9 cellular contexts compared by ENCODE assay signal in genomic region chr14:95500772-95501401, GRCh38. TPM values are rescaled to one million over a fixed set of nuclear protein-coding genes. Genes with fewer than 3 reads are reported as not detected.
DNase-seq lines count a peak whose midpoint lies in the region; ATAC-seq, FAIRE-seq and TF ChIP-seq lines count a peak whose summit lies in the region.
"Had no signal": no experiment of that assay in that cellular context is flagged by ENCODE, and none has a peak within 500 bp of the region (broad histone marks: within the 10 kb centered on the region; RNA-seq: fewer than 3 reads in every experiment).

No MANE protein-coding gene starts in this region.

- TF ChIP-seq CTCF in cardiac muscle cell (IDR thresholded peaks at IDR 0.05; ENCODE audit: low read depth, low read length): no peak
- TF ChIP-seq CTCF in GM13976 (IDR thresholded peaks at IDR 0.05; ENCODE audit: borderline replicate concordance, control extremely low read depth, extremely low read depth, insufficient read depth, missing control alignments): no peak

- CTCF ChIA-PET in activated naive CD4-positive, alpha-beta T cell treated with anti-CD3 and anti-CD28 coated beads for 36 hours (lab: Charles Lee): interaction anchor here (1.1 kb wide), 1 partner anchor 59 kb away, joined by 4 read pairs; no protein-coding TSS in a partner anchor

- no peaks in the 10 kb centered on the region for H3K9me3 Mint-ChIP-seq in activated T-helper 17 cell treated with anti-CD3 and anti-CD28 coated beads, Interleukin-2, amount 50 U/mL, for 72 hours
- no peaks in the 10 kb centered on the region for H3K9me3 Mint-ChIP-seq in stimulated activated effector memory CD8-positive, alpha-beta T cell treated with anti-CD3 and anti-CD28 coated beads, Interleukin-12 subunit alpha, Interleukin-12 subunit beta, amount 100 ng/mL, for 72 hours
- no peaks in the 10 kb centered on the region for H3K9me3 Mint-ChIP-seq in activated naive CD4-positive, alpha-beta T cell treated with anti-CD3 and anti-CD28 coated beads for 36 hours

- H3K4me1 ChIP-seq in cardiac muscle cell (ENCODE audit: low read depth): peaks cover 28% of the 10 kb centered on the region

- H3K4me1 Mint-ChIP-seq in activated T-helper 17 cell treated with anti-CD3 and anti-CD28 coated beads, Interleukin-2, amount 50 U/mL, for 72 hours: peaks cover 53% of the 10 kb centered on the region
- H3K4me1 Mint-ChIP-seq in stimulated activated effector memory CD8-positive, alpha-beta T cell treated with anti-CD3 and anti-CD28 coated beads, Interleukin-12 subunit alpha, Interleukin-12 subunit beta, amount 100 ng/mL, for 72 hours: peaks cover 88% of the 10 kb centered on the region
- H3K4me1 Mint-ChIP-seq in activated naive CD4-positive, alpha-beta T cell treated with anti-CD3 and anti-CD28 coated beads for 36 hours (ENCODE audit: low read depth): peaks cover 55% of the 10 kb centered on the region

- no peak overlapping the region for H3K4me3 ChIP-seq in cardiac muscle cell

- no peak for ATAC-seq in activated T-helper 17 cell treated with anti-CD3 and anti-CD28 coated beads, Interleukin-2, amount 50 U/mL, for 72 hours (replicated peaks)
- no peak for ATAC-seq in stimulated activated effector memory CD8-positive, alpha-beta T cell treated with anti-CD3 and anti-CD28 coated beads, Interleukin-12 subunit alpha, Interleukin-12 subunit beta, amount 100 ng/mL, for 72 hours
- no peak for ATAC-seq in GM18861 (IDR thresholded peaks at IDR 0.05; ENCODE audit: unreplicated experiment)
- ATAC-seq: esophagus mucosa had no signal

- peak overlapping the region; percentile 35 for H3K4me3 Mint-ChIP-seq in activated T-helper 17 cell treated with anti-CD3 and anti-CD28 coated beads, Interleukin-2, amount 50 U/mL, for 72 hours
- H3K4me3 Mint-ChIP-seq in stimulated activated effector memory CD8-positive, alpha-beta T cell treated with anti-CD3 and anti-CD28 coated beads, Interleukin-12 subunit alpha, Interleukin-12 subunit beta, amount 100 ng/mL, for 72 hours: peak overlapping the region; percentile 9
- H3K4me3 Mint-ChIP-seq in activated naive CD4-positive, alpha-beta T cell treated with anti-CD3 and anti-CD28 coated beads for 36 hours: no peak overlapping the region

- H3K36me3 ChIP-seq in cardiac muscle cell: no peaks in the 10 kb centered on the region

- no peaks in the 10 kb centered on the region for H3K27me3 Mint-ChIP-seq in activated T-helper 17 cell treated with anti-CD3 and anti-CD28 coated beads, Interleukin-2, amount 50 U/mL, for 72 hours
- no peaks in the 10 kb centered on the region for H3K27me3 Mint-ChIP-seq in activated naive CD4-positive, alpha-beta T cell treated with anti-CD3 and anti-CD28 coated beads for 36 hours (ENCODE audit: low read depth)

- DNase-seq in GM04504 (ENCODE audit: low read depth): peak; percentile 77
- peak in 1 of 2 donors; percentile 79 for DNase-seq in cardiac muscle cell (ENCODE audit: low read depth in 1 of 2, low spot score in 1 of 2)
- no peak for DNase-seq in stimulated activated effector memory CD8-positive, alpha-beta T cell treated with anti-CD3 and anti-CD28 coated beads, Interleukin-12 subunit alpha, Interleukin-12 subunit beta, amount 100 ng/mL, for 72 hours (ENCODE audit: low spot score in 2 of 2)
- DNase-seq in GM13976 (ENCODE audit: low spot score): no peak
- DNase-seq in activated naive CD4-positive, alpha-beta T cell treated with anti-CD3 and anti-CD28 coated beads for 36 hours: no peak
- DNase-seq in GM12891 (ENCODE audit: insufficient read length, low spot score): no peak

- no peaks in the 10 kb centered on the region for H3K9me3 ChIP-seq in cardiac muscle cell (ENCODE audit: low read depth)

- in situ Hi-C loops in GM13976 (cut with MboI; ENCODE audit: low sequenced_read_pairs, unreplicated experiment): no loop called here

- intact Hi-C loops in activated naive CD4-positive, alpha-beta T cell treated with anti-CD3 and anti-CD28 coated beads for 36 hours (cut with micrococcal nuclease): no loop called here

- H3K27ac ChIP-seq in cardiac muscle cell: peak overlapping the region; percentile 50

- peak overlapping the region; percentile 49 for H3K27ac Mint-ChIP-seq in activated T-helper 17 cell treated with anti-CD3 and anti-CD28 coated beads, Interleukin-2, amount 50 U/mL, for 72 hours
- H3K27ac Mint-ChIP-seq in stimulated activated effector memory CD8-positive, alpha-beta T cell treated with anti-CD3 and anti-CD28 coated beads, Interleukin-12 subunit alpha, Interleukin-12 subunit beta, amount 100 ng/mL, for 72 hours: peak overlapping the region; percentile 71
- H3K27ac Mint-ChIP-seq in activated naive CD4-positive, alpha-beta T cell treated with anti-CD3 and anti-CD28 coated beads for 36 hours: no peak overlapping the region

- H3K27me3 ChIP-seq in cardiac muscle cell: no peaks in the 10 kb centered on the region

- peaks cover 70% of the 10 kb centered on the region for H3K36me3 Mint-ChIP-seq in activated T-helper 17 cell treated with anti-CD3 and anti-CD28 coated beads, Interleukin-2, amount 50 U/mL, for 72 hours (ENCODE audit: low read depth)
- peaks cover 99% of the 10 kb centered on the region for H3K36me3 Mint-ChIP-seq in stimulated activated effector memory CD8-positive, alpha-beta T cell treated with anti-CD3 and anti-CD28 coated beads, Interleukin-12 subunit alpha, Interleukin-12 subunit beta, amount 100 ng/mL, for 72 hours
- peaks cover 5% of the 10 kb centered on the region for H3K36me3 Mint-ChIP-seq in activated naive CD4-positive, alpha-beta T cell treated with anti-CD3 and anti-CD28 coated beads for 36 hours (ENCODE audit: low read depth)

- no peak for TF ChIP-seq POLR2A in GM12891 (IDR thresholded peaks at IDR 0.05; ENCODE audit: low read depth, low read length)

- FAIRE-seq in GM12891 (lab: Jason Lieb, UNC): no peak

TF ChIP-seq in GM12891, 5 proteins besides CTCF, POLR2A, EP300 and RAD21:
- TF ChIP-seq POLR2AphosphoS5 (IDR thresholded peaks at IDR 0.05; ENCODE audit: low read depth, low read length) (no peak), SPI1 (IDR thresholded peaks at IDR 0.05; ENCODE audit: low read depth, low read length) (no peak), PAX5 (IDR thresholded peaks at IDR 0.05; ENCODE audit: insufficient read depth, low read length, severe bottlenecking) (no peak), TAF1 (IDR thresholded peaks at IDR 0.05; ENCODE audit: low read depth, low read length) (no peak), POU2F2 (IDR thresholded peaks at IDR 0.05; ENCODE audit: low read depth, low read length) (no peak)
TF ChIP-seq in GM12891: peak in this region for 0.

RNA-seq across cellular contexts. Expression of gene SYNE3, which starts 15.6 kb away (rescaled TPM):
- total RNA-seq in activated T-helper 17 cell treated with anti-CD3 and anti-CD28 coated beads, Interleukin-2, amount 50 U/mL, for 72 hours: 10 to 100 TPM; 78.9 to 79.1 TPM
- 0.42 and 2.0 TPM in 2 replicates for total RNA-seq in cardiac muscle cell
- polyA plus RNA-seq in cardiac muscle cell: 0.09 and 0.45 TPM in 2 replicates
- total RNA-seq in activated naive CD4-positive, alpha-beta T cell treated with anti-CD3 and anti-CD28 coated beads for 36 hours: 10 to 100 TPM; 21.6 to 22.8 TPM
- polyA plus RNA-seq in GM12891 (2012; ENCODE audit: low read depth, missing spikeins): 2.6 TPM

RNA-seq across cellular contexts. Expression of gene GLRX5, which starts 34.0 kb away (rescaled TPM):
- 10 to 100 TPM; 21.5 to 61.4 TPM for total RNA-seq in activated T-helper 17 cell treated with anti-CD3 and anti-CD28 coated beads, Interleukin-2, amount 50 U/mL, for 72 hours
- total RNA-seq in cardiac muscle cell: 50.2 and 80.8 TPM in 2 replicates
- polyA plus RNA-seq in cardiac muscle cell: 180 and 181 TPM in 2 replicates
- 10 to 100 TPM; 34.2 to 34.6 TPM for total RNA-seq in activated naive CD4-positive, alpha-beta T cell treated with anti-CD3 and anti-CD28 coated beads for 36 hours
- 35.0 TPM for polyA plus RNA-seq in GM12891 (2012; ENCODE audit: low read depth, missing spikeins)
